ENCODE assay signal across 8 cellular contexts in genomic region chr18:63518178-63519012, GRCh38. TPM values are rescaled to one million over a fixed set of nuclear protein-coding genes. Genes with fewer than 3 reads are reported as not detected.
DNase-seq lines count a peak whose midpoint lies in the region; ATAC-seq and TF ChIP-seq lines count a peak whose summit lies in the region.

No MANE protein-coding gene starts in this region.

- no peaks in the 10 kb centered on the region for H3K36me3 ChIP-seq in tibial nerve

- no peaks in the 10 kb centered on the region for H3K9me3 ChIP-seq in tibial nerve

- TF ChIP-seq EP300 in tibial nerve (IDR thresholded peaks at IDR 0.05): no peak

- DNase-seq in DMS79 treated with DMSO at 0.1 percent for 48 hours (lab: John Stamatoyannopoulos, UW) (peak; percentile 79), HUDEP-2 (lab: John Stamatoyannopoulos, UW; ENCODE audit: unreplicated experiment in 76 of 76) (peak in 59 of 76 experiments; percentile 1 to 81 (median 37)), NOMO-1 treated with dmso at 0.1 percent for 144 hours (lab: John Stamatoyannopoulos, UW; ENCODE audit: unreplicated experiment) (peak; percentile 70), erythroblast (lab: John Stamatoyannopoulos, UW) (peak; percentile 77 to 86), tibial nerve (ENCODE audit: low spot score in 2 of 2) (peak in 1 of 2 donors; percentile 85)
- DNase-seq in activated CD8-positive, alpha-beta memory T cell treated with anti-CD3 and anti-CD28 coated beads for 24 hours: peak; percentile 72

- H3K4me3 ChIP-seq in tibial nerve: no peak overlapping the region

- H3K4me3 Mint-ChIP-seq in nephron: no peak overlapping the region

- peaks cover 12% of the 10 kb centered on the region for H3K27me3 Mint-ChIP-seq in nephron (ENCODE audit: low read depth)

- 27 to 31% methylated on average over 16 of the region's 16 CpGs for WGBS in tibial nerve, 2 donors

- peaks cover 0 to 6% (median 0%) of the 10 kb centered on the region in 4 donors for H3K4me1 ChIP-seq in tibial nerve

- H3K9me3 Mint-ChIP-seq in nephron: no peaks in the 10 kb centered on the region

- no peak overlapping the region for H3K27ac ChIP-seq in tibial nerve

- no peak for TF ChIP-seq POLR2A in erythroblast (IDR thresholded peaks at IDR 0.05; ENCODE audit: low read length)
- no peak for TF ChIP-seq POLR2A in tibial nerve (IDR thresholded peaks at IDR 0.05)

- H3K4me1 Mint-ChIP-seq in nephron: no peaks in the 10 kb centered on the region

- TF ChIP-seq CTCF in nephron (IDR thresholded peaks at IDR 0.05; ENCODE audit: unreplicated experiment in 3 of 3): peak; percentile 77 to 79 (median 78)
- TF ChIP-seq CTCF in tibial nerve (IDR thresholded peaks at IDR 0.05): peak; percentile 62 to 81 (median 72)

- H3K27ac Mint-ChIP-seq in nephron: no peak overlapping the region

- ATAC-seq in GM21528 (IDR thresholded peaks at IDR 0.05; ENCODE audit: low FRiP score, unreplicated experiment): peak; percentile 94

- no peaks in the 10 kb centered on the region for H3K27me3 ChIP-seq in tibial nerve

- no peaks in the 10 kb centered on the region for H3K36me3 Mint-ChIP-seq in nephron (ENCODE audit: low read depth)

RNA-seq across cellular contexts. Expression of gene SERPINB12, which starts 23.8 kb away (rescaled TPM):
- not detected for total RNA-seq in tibial nerve

RNA-seq across cellular contexts. Expression of gene SERPINB5, which starts 41.6 kb away (rescaled TPM):
- not detected for total RNA-seq in tibial nerve
